Comparison of ENCODE assay signal across 1 cellular context in genomic region chr2:241798631-241799521, GRCh38.
TF ChIP-seq lines count a peak whose summit lies in the region.

No MANE protein-coding gene starts in this region.

TF ChIP-seq in HepG2, 621 proteins besides CTCF, POLR2A, EP300 and RAD21 (continued from another document and continues in another):
- TF ChIP-seq TRIM22 (IDR thresholded peaks at IDR 0.05): no peak
- no peak for TF ChIP-seq PAXIP1 (CRISPR knock-in tag; conservative IDR thresholded peaks at IDR 0.05)
- TF ChIP-seq ATF2 (CRISPR knock-in tag; IDR thresholded peaks at IDR 0.05): no peak
- TF ChIP-seq ZNF644 (CRISPR knock-in tag; IDR thresholded peaks at IDR 0.05; ENCODE audit: low read depth): no peak
- no peak for TF ChIP-seq ZNF652 (CRISPR knock-in tag; IDR thresholded peaks at IDR 0.05; ENCODE audit: borderline replicate concordance, low read depth)
- no peak for TF ChIP-seq ZNF562 (CRISPR knock-in tag; IDR thresholded peaks at IDR 0.05; ENCODE audit: borderline replicate concordance)
- no peak for TF ChIP-seq ZNF766 (CRISPR knock-in tag; IDR thresholded peaks at IDR 0.05; ENCODE audit: borderline replicate concordance)
- TF ChIP-seq CBX2 (IDR thresholded peaks at IDR 0.05; ENCODE audit: low read depth, low read length): no peak
- TF ChIP-seq CBX2 (CRISPR knock-in tag; IDR thresholded peaks at IDR 0.05; ENCODE audit: low read depth): no peak
- TF ChIP-seq ETS1 (CRISPR knock-in tag; IDR thresholded peaks at IDR 0.05): no peak
- no peak for TF ChIP-seq KDM3A (CRISPR knock-in tag; IDR thresholded peaks at IDR 0.05; ENCODE audit: low read depth)
- no peak for TF ChIP-seq IKZF5 (CRISPR knock-in tag; IDR thresholded peaks at IDR 0.05)
- no peak for TF ChIP-seq AHDC1 (CRISPR knock-in tag; IDR thresholded peaks at IDR 0.05; ENCODE audit: borderline replicate concordance)
- no peak for TF ChIP-seq HMG20A (CRISPR knock-in tag; IDR thresholded peaks at IDR 0.05; ENCODE audit: borderline replicate concordance)
- TF ChIP-seq ZNF142 (CRISPR knock-in tag; IDR thresholded peaks at IDR 0.05): no peak
- TF ChIP-seq ZNF841 (CRISPR knock-in tag; IDR thresholded peaks at IDR 0.05; ENCODE audit: borderline replicate concordance): no peak
- no peak for TF ChIP-seq RCOR2 (CRISPR knock-in tag; IDR thresholded peaks at IDR 0.05)
- no peak for TF ChIP-seq NCOR1 (IDR thresholded peaks at IDR 0.05; ENCODE audit: borderline replicate concordance, low read length)
- no peak for TF ChIP-seq GTF2F1 (IDR thresholded peaks at IDR 0.05; ENCODE audit: low read length)
- TF ChIP-seq ZNF589 (CRISPR knock-in tag; conservative IDR thresholded peaks at IDR 0.05): no peak
- no peak for TF ChIP-seq ZNF337 (CRISPR knock-in tag; IDR thresholded peaks at IDR 0.05; ENCODE audit: borderline replicate concordance, low read depth)
- no peak for TF ChIP-seq SUZ12 (IDR thresholded peaks at IDR 0.05; ENCODE audit: low read depth, low read length)
- TF ChIP-seq DMTF1 (CRISPR knock-in tag; IDR thresholded peaks at IDR 0.05): no peak
- no peak for TF ChIP-seq ZKSCAN1 (IDR thresholded peaks at IDR 0.05; ENCODE audit: low read length)
- peak; percentile 69; the same call in 1 of the 2 replicates for TF ChIP-seq MTA1 (CRISPR knock-in tag; IDR thresholded peaks at IDR 0.05; ENCODE audit: borderline replicate concordance)
- no peak for TF ChIP-seq ZNF670 (CRISPR knock-in tag; IDR thresholded peaks at IDR 0.05; ENCODE audit: borderline replicate concordance)
- TF ChIP-seq ZNF296 (CRISPR knock-in tag; conservative IDR thresholded peaks at IDR 0.05): no peak
